In the genomic region with DNA sequence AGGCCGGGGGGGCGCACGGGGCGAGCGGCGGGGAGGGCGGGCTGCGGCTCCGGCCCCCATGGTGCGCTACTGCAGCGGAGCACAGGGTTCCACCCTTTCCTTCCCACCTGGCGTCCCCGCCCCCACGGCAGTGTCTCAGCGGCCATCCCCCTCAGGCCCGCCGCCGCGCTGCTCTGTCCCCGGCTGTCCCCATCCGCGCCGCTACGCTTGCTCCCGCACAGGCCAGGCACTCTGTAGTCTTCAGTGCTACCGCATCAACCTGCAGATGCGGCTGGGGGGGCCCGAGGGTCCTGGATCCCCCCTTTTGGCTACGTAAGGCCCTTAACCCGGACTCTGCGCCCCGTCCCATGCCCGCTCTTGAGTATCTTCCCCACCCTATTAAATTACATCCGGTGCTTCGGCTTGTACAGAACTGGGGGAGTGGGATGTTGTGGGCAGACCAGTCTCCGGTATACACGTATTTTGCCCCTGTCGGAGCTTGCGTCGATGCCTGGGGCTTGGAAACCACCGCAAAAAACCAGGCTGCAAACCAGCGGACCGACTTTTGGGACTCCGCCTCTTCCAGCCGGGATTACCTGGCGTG, we compare ENCODE assay signal across 8 cellular contexts. TPM values are rescaled to one million over a fixed set of nuclear protein-coding genes. Genes with fewer than 3 reads are reported as not detected.
DNase-seq lines count a peak whose midpoint lies in the region; ATAC-seq and TF ChIP-seq lines count a peak whose summit lies in the region.

No MANE protein-coding gene starts in this region.

- H3K27me3 ChIP-seq in NT2/D1 (ENCODE audit: insufficient read depth, insufficient read length) (no peaks in the 10 kb centered on the region), osteoblast (ENCODE audit: insufficient read depth, low read length) (peaks cover 3% of the 10 kb centered on the region), tibial artery (no peaks in the 10 kb centered on the region)

- H3K4me3 ChIP-seq in NT2/D1 (ENCODE audit: insufficient read length, low read depth): peak overlapping the region; percentile 63
- peak overlapping the region; percentile 63 for H3K4me3 ChIP-seq in fibroblast of pulmonary artery (replicated peaks; ENCODE audit: low read depth, low read length)
- peak overlapping the region; percentile 87 for H3K4me3 ChIP-seq in osteoblast (ENCODE audit: insufficient read depth, low read length)
- peak overlapping the region; percentile 66 to 92 for H3K4me3 ChIP-seq in tibial artery

- ATAC-seq in GM18870 (IDR thresholded peaks at IDR 0.05; ENCODE audit: unreplicated experiment) (peak; percentile 16), HG03108 (IDR thresholded peaks at IDR 0.05; ENCODE audit: unreplicated experiment) (peak; percentile 24)
- ATAC-seq in activated T-cell treated with anti-CD3 and anti-CD28 coated beads, Interleukin-2, amount 50 U/mL, for 72 hours (replicated peaks in 1 of 2): peak; percentile 51 to 58

- H3K9me3 Mint-ChIP-seq in activated T-cell treated with anti-CD3 and anti-CD28 coated beads, Interleukin-2, amount 50 U/mL, for 72 hours: no peaks in the 10 kb centered on the region

- TF ChIP-seq CTCF in 22Rv1 (IDR thresholded peaks at IDR 0.05): 0 out of 2 replicates have a peak, but pooled peaks have one; percentile 1
- TF ChIP-seq CTCF in fibroblast of pulmonary artery (IDR thresholded peaks at IDR 0.05; ENCODE audit: low read length, missing control alignments): no peak
- TF ChIP-seq CTCF in osteoblast (IDR thresholded peaks at IDR 0.05; ENCODE audit: extremely low read depth, low read depth, low read length): no peak
- TF ChIP-seq CTCF in tibial artery (IDR thresholded peaks at IDR 0.05): no peak

- peaks cover 28% of the 10 kb centered on the region for H3K79me2 ChIP-seq in osteoblast (ENCODE audit: insufficient read depth, low read length)

- no peaks in the 10 kb centered on the region for H3K4me1 ChIP-seq in NT2/D1 (ENCODE audit: insufficient read depth, insufficient read length)
- H3K4me1 ChIP-seq in osteoblast (ENCODE audit: insufficient read depth, low read length): peaks cover 24% of the 10 kb centered on the region
- H3K4me1 ChIP-seq in tibial artery: peaks cover 0 to 34% (median 33%) of the 10 kb centered on the region in 4 donors

- H4K20me1 ChIP-seq in osteoblast (ENCODE audit: insufficient read depth, low read length): no peaks in the 10 kb centered on the region

- peak overlapping the region; percentile 88 for H2AFZ ChIP-seq in osteoblast (ENCODE audit: low read length)

- H3K36me3 ChIP-seq in NT2/D1 (ENCODE audit: insufficient read depth, insufficient read length, low read length) (peaks cover 26% of the 10 kb centered on the region), osteoblast (ENCODE audit: insufficient read depth, low read length) (peaks cover 20% of the 10 kb centered on the region), tibial artery (peaks cover 0 to 19% (median 5%) of the 10 kb centered on the region in 3 donors)

- peak overlapping the region; percentile 95 to 96 for H3K4me3 Mint-ChIP-seq in activated T-cell treated with anti-CD3 and anti-CD28 coated beads, Interleukin-2, amount 50 U/mL, for 72 hours

- peak overlapping the region; percentile 97 for H3K27ac Mint-ChIP-seq in activated T-cell treated with anti-CD3 and anti-CD28 coated beads, Interleukin-2, amount 50 U/mL, for 72 hours

- H3K36me3 Mint-ChIP-seq in activated T-cell treated with anti-CD3 and anti-CD28 coated beads, Interleukin-2, amount 50 U/mL, for 72 hours (ENCODE audit: insufficient read depth in 2 of 2): peaks cover 5 to 14% of the 10 kb centered on the region in 2 donors

- H3K27ac ChIP-seq in 22Rv1: peak overlapping the region; percentile 98
- H3K27ac ChIP-seq in osteoblast (ENCODE audit: low read depth, low read length): peak overlapping the region; percentile 78
- peak overlapping the region; percentile 96 to 97 for H3K27ac ChIP-seq in tibial artery

- intact Hi-C loops in tibial artery (cut with DNase I; ENCODE audit: low total_unique reads): no loop called here

- H3K9me3 ChIP-seq in NT2/D1 (ENCODE audit: insufficient read depth, low read length) (no peaks in the 10 kb centered on the region), osteoblast (ENCODE audit: low read depth, low read length) (no peaks in the 10 kb centered on the region), tibial artery (no peaks in the 10 kb centered on the region)

- peak overlapping the region; percentile 68 for H3K9ac ChIP-seq in NT2/D1 (ENCODE audit: insufficient read length, low read depth)

- no peaks in the 10 kb centered on the region for H3K27me3 Mint-ChIP-seq in activated T-cell treated with anti-CD3 and anti-CD28 coated beads, Interleukin-2, amount 50 U/mL, for 72 hours (ENCODE audit: low read depth)

- no peak for DNase-seq in NT2/D1 (ENCODE audit: low read depth, low spot score)
- DNase-seq in activated T-cell treated with anti-CD3 and anti-CD28 coated beads, Interleukin-2, amount 50 U/mL, for 72 hours: peak; percentile 90 to 91
- no peak for DNase-seq in fibroblast of pulmonary artery (ENCODE audit: low read depth)
- DNase-seq in osteoblast (ENCODE audit: insufficient read length, low spot score, missing footprints): no peak
- peak; percentile 48 to 80 for DNase-seq in tibial artery

- peaks cover 48% of the 10 kb centered on the region for H3K4me1 Mint-ChIP-seq in activated T-cell treated with anti-CD3 and anti-CD28 coated beads, Interleukin-2, amount 50 U/mL, for 72 hours (ENCODE audit: low read depth)

- peak overlapping the region; percentile 99 for H3K4me2 ChIP-seq in osteoblast (ENCODE audit: insufficient read depth, low read length)

RNA-seq across cellular contexts. Expression of a gene that starts 0.6 kb away (rescaled TPM):
- 10 to 100 TPM; 65.0 to 87.7 TPM for total RNA-seq in activated T-cell treated with anti-CD3 and anti-CD28 coated beads, Interleukin-2, amount 50 U/mL, for 72 hours
- total RNA-seq in osteoblast: 35.5 and 35.7 TPM in 2 replicates

RNA-seq across cellular contexts. Expression of a gene that starts 2.8 kb away (rescaled TPM):
- 10 to 100 TPM; 39.2 to 44.1 TPM for total RNA-seq in activated T-cell treated with anti-CD3 and anti-CD28 coated beads, Interleukin-2, amount 50 U/mL, for 72 hours
- total RNA-seq in osteoblast: 11.8 and 15.9 TPM in 2 replicates

RNA-seq across cellular contexts. Expression of a gene that starts 7.5 kb away (rescaled TPM):
- 10 to 100 TPM; 64.7 to 65.1 TPM for total RNA-seq in activated T-cell treated with anti-CD3 and anti-CD28 coated beads, Interleukin-2, amount 50 U/mL, for 72 hours
- total RNA-seq in osteoblast: 33.3 and 35.9 TPM in 2 replicates

RNA-seq across cellular contexts. Expression of a gene that starts 14.8 kb away (rescaled TPM):
- 10 to 100 TPM; 65.7 to 80.7 TPM for total RNA-seq in activated T-cell treated with anti-CD3 and anti-CD28 coated beads, Interleukin-2, amount 50 U/mL, for 72 hours
- 18.0 and 23.5 TPM in 2 replicates for total RNA-seq in osteoblast

RNA-seq across cellular contexts. Expression of a gene that starts 15.9 kb away (rescaled TPM):
- 1 to 10 TPM; 3.1 to 4.8 TPM for total RNA-seq in activated T-cell treated with anti-CD3 and anti-CD28 coated beads, Interleukin-2, amount 50 U/mL, for 72 hours
- total RNA-seq in osteoblast: 14.1 and 16.2 TPM in 2 replicates

Comparison
In these comparisons a context has a peak if more than half of its experiments do, and no peak if none do; other contexts are left out.
1. DNase-seq: peak in activated T-cell treated with anti-CD3 and anti-CD28 coated beads, Interleukin-2, amount 50 U/mL, for 72 hours (2 of 2) and tibial artery (2 of 2); none in NT2/D1 (single experiment), fibroblast of pulmonary artery (single experiment) and osteoblast (single experiment).
2. Peak in every context shown above with its lines, with median percentiles within 50 percentile points of each other: H3K27ac ChIP-seq, ATAC-seq and H3K4me3 ChIP-seq.